28 cellular contexts compared by ENCODE assay signal in the genomic region with DNA sequence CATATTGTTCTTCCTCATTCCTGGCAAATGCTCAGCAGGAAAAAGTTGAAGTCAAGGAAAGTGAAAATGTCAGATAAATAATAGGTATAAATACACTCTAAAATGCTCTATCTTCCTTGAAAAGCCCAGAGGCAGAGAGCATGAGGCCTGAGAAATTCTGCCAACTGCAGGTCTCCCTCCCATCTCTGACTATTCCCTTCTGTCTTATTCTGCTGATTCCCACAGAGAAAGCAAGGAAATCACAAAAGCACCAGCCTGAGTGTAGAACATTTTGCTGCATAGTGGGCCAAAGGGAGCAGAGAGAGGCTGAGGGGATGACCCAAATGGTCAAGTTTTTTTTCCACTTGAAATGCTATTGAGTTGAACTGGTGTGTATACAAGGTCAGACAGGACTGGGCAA.
"Had no signal": no experiment of that assay in that cellular context is flagged by ENCODE, and none has a peak within 500 bp of the region (broad histone marks: within the 10 kb centered on the region; RNA-seq: fewer than 3 reads in every experiment).

No MANE protein-coding gene starts in this region.

- H3K4me3 Mint-ChIP-seq: dendritic cell treated with granulocyte-macrophage colony-stimulating factor and Interleukin-4, amounts not matched to agents 40 ng/mL and 50 ng/mL, for 4 days; effector memory CD8-positive, alpha-beta T cell; endodermal cell; mesothelial cell of epicardium; naive B cell had no signal

- H3K27me3 ChIP-seq: colonic mucosa had no signal

- H3K27ac Mint-ChIP-seq: dendritic cell treated with granulocyte-macrophage colony-stimulating factor and Interleukin-4, amounts not matched to agents 40 ng/mL and 50 ng/mL, for 4 days; effector memory CD8-positive, alpha-beta T cell; endodermal cell; mesothelial cell of epicardium; naive B cell had no signal

- H3K36me3 Mint-ChIP-seq: mesothelial cell of epicardium, naive B cell had no signal

- H3K4me3 ChIP-seq: colonic mucosa, esophagus squamous epithelium, gastrocnemius medialis, heart right ventricle, left lung, lower lobe of right lung, mucosa of descending colon had no signal

- H3K4me1 ChIP-seq: colonic mucosa, esophagus squamous epithelium, gastrocnemius medialis, heart right ventricle, left lung, lower lobe of right lung had no signal

- H3K9me3 ChIP-seq: colonic mucosa, esophagus squamous epithelium, gastrocnemius medialis, heart right ventricle, left lung, lower lobe of right lung, mucosa of descending colon had no signal

- DNase-seq: colonic mucosa; cortex of kidney; effector CD8-positive, alpha-beta T cell; effector memory CD8-positive, alpha-beta T cell; endodermal cell; erythroblast; esophagus squamous epithelium; foreskin fibroblast; foreskin melanocyte; gastrocnemius medialis; glutamatergic neuron; head of caudate nucleus; heart right ventricle; hippocampal formation; left cardiac atrium; left lung; left ventricle myocardium superior; lower lobe of right lung; mesenchymal stem cell; mucosa of descending colon; naive B cell had no signal

- H3K4me1 Mint-ChIP-seq: mesothelial cell of epicardium, naive B cell had no signal

- H3K36me3 ChIP-seq: colonic mucosa, esophagus squamous epithelium, gastrocnemius medialis, heart right ventricle, left lung, lower lobe of right lung had no signal

- ATAC-seq: effector memory CD8-positive, alpha-beta T cell; esophagus mucosa; gastrocnemius medialis; heart right ventricle; left cardiac atrium; left lung; left ventricle myocardium superior; lower lobe of right lung; mucosa of descending colon had no signal

- FAIRE-seq: endometrium, islet of Langerhans, keratinocyte had no signal

- H3K9me3 Mint-ChIP-seq: dendritic cell treated with granulocyte-macrophage colony-stimulating factor and Interleukin-4, amounts not matched to agents 40 ng/mL and 50 ng/mL, for 4 days; endodermal cell had no signal

- H3K27ac ChIP-seq: colonic mucosa, epithelial cell of prostate, esophagus squamous epithelium, gastrocnemius medialis, heart right ventricle, left lung, lower lobe of right lung had no signal
